In genomic region chr12:27906127-27906500, GRCh38 we compare ENCODE assay signal across 1 cellular context.
TF ChIP-seq lines count a peak whose summit lies in the region.

No MANE protein-coding gene starts in this region.

TF ChIP-seq in H1, 55 proteins besides CTCF, POLR2A, EP300 and RAD21:
- TF ChIP-seq BCL11A (IDR thresholded peaks at IDR 0.05; ENCODE audit: low read depth in 2 of 2, low read length in 2 of 2), result no peak
- TF ChIP-seq SP4 (IDR thresholded peaks at IDR 0.05; ENCODE audit: low read length), result no peak
- TF ChIP-seq CHD7 (IDR thresholded peaks at IDR 0.05; ENCODE audit: insufficient replicate concordance, low read length), result no peak
- no peak for TF ChIP-seq CEBPB (IDR thresholded peaks at IDR 0.05; ENCODE audit: low read depth, low read length)
- no peak for TF ChIP-seq SRF (IDR thresholded peaks at IDR 0.05; ENCODE audit: low read depth, low read length)
- TF ChIP-seq HDAC6 (IDR thresholded peaks at IDR 0.05; ENCODE audit: low read depth, low read length), result no peak
- no peak for TF ChIP-seq SIX5 (IDR thresholded peaks at IDR 0.05; ENCODE audit: low read depth, low read length)
- TF ChIP-seq FOSL1 (IDR thresholded peaks at IDR 0.05; ENCODE audit: insufficient read depth, low read depth, low read length), result no peak
- TF ChIP-seq PHF8 (conservative IDR thresholded peaks at IDR 0.05; ENCODE audit: low read depth, low read length), result no peak
- TF ChIP-seq SIN3A (conservative IDR thresholded peaks at IDR 0.05 in 1 of 2, IDR thresholded peaks at IDR 0.05 in 1 of 2; ENCODE audit: low read depth in 1 of 2, low read length in 2 of 2), result no peak
- no peak for TF ChIP-seq GTF2F1 (IDR thresholded peaks at IDR 0.05; ENCODE audit: borderline replicate concordance, low read depth, low read length)
- TF ChIP-seq BACH1 (IDR thresholded peaks at IDR 0.05; ENCODE audit: low read length), result no peak
- TF ChIP-seq EGR1 (IDR thresholded peaks at IDR 0.05; ENCODE audit: borderline replicate concordance, low read depth, low read length), result no peak
- TF ChIP-seq MAFK (IDR thresholded peaks at IDR 0.05; ENCODE audit: low read depth, low read length), result no peak
- TF ChIP-seq CHD1 (IDR thresholded peaks at IDR 0.05; ENCODE audit: low read depth, low read length), result no peak
- TF ChIP-seq NANOG (IDR thresholded peaks at IDR 0.05; ENCODE audit: insufficient read depth, low read depth, low read length, poor library complexity, severe bottlenecking), result no peak
- no peak for TF ChIP-seq MAX (IDR thresholded peaks at IDR 0.05)
- no peak for TF ChIP-seq TCF12 (IDR thresholded peaks at IDR 0.05; ENCODE audit: low read depth, low read length)
- no peak for TF ChIP-seq ASH2L (IDR thresholded peaks at IDR 0.05; ENCODE audit: low read length)
